ENCODE assay signal across 32 cellular contexts in genomic region chr1:152951711-152952110, GRCh38. TPM values are rescaled to one million over a fixed set of nuclear protein-coding genes. Genes with fewer than 3 reads are reported as not detected.
"Had no signal": no experiment of that assay in that cellular context is flagged by ENCODE, and none has a peak within 500 bp of the region (broad histone marks: within the 10 kb centered on the region; RNA-seq: fewer than 3 reads in every experiment).

No MANE protein-coding gene starts in this region.

- H3K9me3 ChIP-seq: stomach, suprapubic skin, testis, thoracic aorta, thyroid gland, tibial artery, transverse colon, upper lobe of left lung, upper lobe of right lung, uterus had no signal

- FAIRE-seq: urothelium cell line had no signal

- ATAC-seq: stimulated activated effector memory CD8-positive, alpha-beta T cell treated with anti-CD3 and anti-CD28 coated beads, Interleukin-12 subunit alpha, Interleukin-12 subunit beta, amount 100 ng/mL, for 72 hours; stimulated activated memory B cell treated with anti-CD40 and anti-IgM and Interleukin-4, amounts not matched to agents 10 μg/mL and 1 μg/mL and 100 μg/mL, for 72 hours; stimulated activated naive B cell treated with anti-CD40 and anti-IgM and Interleukin-4, amounts not matched to agents 10 μg/mL and 1 μg/mL and 100 μg/mL, for 72 hours; stimulated activated naive CD8-positive, alpha-beta T cell treated with anti-CD3 and anti-CD28 coated beads, Interleukin-15, amount 100 ng/mL, for 72 hours; stimulated activated naive CD8-positive, alpha-beta T cell treated with anti-CD3 and anti-CD28 coated beads, Interleukin-15, Interleukin-2, amounts not matched to agents 100 U/mL and 50 U/mL, for 24 hours; upper lobe of right lung had no signal

- H3K27ac ChIP-seq: stomach, suprapubic skin, testis, thoracic aorta, thyroid gland, tibial artery, tibial nerve, transverse colon, upper lobe of left lung, upper lobe of right lung, uterus had no signal

- H3K9me3 Mint-ChIP-seq: stimulated activated effector memory CD8-positive, alpha-beta T cell treated with anti-CD3 and anti-CD28 coated beads, Interleukin-12 subunit alpha, Interleukin-12 subunit beta, amount 100 ng/mL, for 72 hours; stimulated activated memory B cell treated with anti-CD40 and anti-IgM and Interleukin-4, amounts not matched to agents 10 μg/mL and 1 μg/mL and 100 μg/mL, for 72 hours; stimulated activated naive B cell treated with anti-CD40 and anti-IgM and Interleukin-4, amounts not matched to agents 10 μg/mL and 1 μg/mL and 100 μg/mL, for 72 hours; stimulated activated naive CD8-positive, alpha-beta T cell treated with anti-CD3 and anti-CD28 coated beads, Interleukin-15, amount 100 ng/mL, for 72 hours; stimulated activated naive CD8-positive, alpha-beta T cell treated with anti-CD3 and anti-CD28 coated beads, Interleukin-15, Interleukin-2, amounts not matched to agents 100 ng/mL and 50 ng/mL, for 24 hours had no signal

- H3K4me1 Mint-ChIP-seq: stimulated activated effector memory CD8-positive, alpha-beta T cell treated with anti-CD3 and anti-CD28 coated beads, Interleukin-12 subunit alpha, Interleukin-12 subunit beta, amount 100 ng/mL, for 72 hours; stimulated activated memory B cell treated with anti-CD40 and anti-IgM and Interleukin-4, amounts not matched to agents 10 μg/mL and 1 μg/mL and 100 μg/mL, for 72 hours; stimulated activated naive B cell treated with anti-CD40 and anti-IgM and Interleukin-4, amounts not matched to agents 10 μg/mL and 1 μg/mL and 100 μg/mL, for 72 hours; stimulated activated naive CD8-positive, alpha-beta T cell treated with anti-CD3 and anti-CD28 coated beads, Interleukin-15, amount 100 ng/mL, for 72 hours had no signal

- H3K36me3 Mint-ChIP-seq: stimulated activated effector memory CD8-positive, alpha-beta T cell treated with anti-CD3 and anti-CD28 coated beads, Interleukin-12 subunit alpha, Interleukin-12 subunit beta, amount 100 ng/mL, for 72 hours; stimulated activated memory B cell treated with anti-CD40 and anti-IgM and Interleukin-4, amounts not matched to agents 10 μg/mL and 1 μg/mL and 100 μg/mL, for 72 hours; stimulated activated naive B cell treated with anti-CD40 and anti-IgM and Interleukin-4, amounts not matched to agents 10 μg/mL and 1 μg/mL and 100 μg/mL, for 72 hours had no signal

- H3K36me3 ChIP-seq: stomach, suprapubic skin, thoracic aorta, thyroid gland, tibial artery, tibial nerve, transverse colon, upper lobe of left lung, upper lobe of right lung, uterus had no signal

- DNase-seq: stimulated activated CD4-positive, alpha-beta T cell treated with anti-CD3 and anti-CD28 coated beads, Interleukin-2, amount 100 ng/mL, for 24 hours; stimulated activated CD4-positive, alpha-beta T cell treated with anti-CD3 and anti-CD28 coated beads, Interleukin-2, amount 100 ng/mL, for 48 hours; stimulated activated CD4-positive, alpha-beta T cell treated with anti-CD3 and anti-CD28 coated beads, Interleukin-4, amount 100 ng/mL, for 1 hour; stimulated activated CD4-positive, alpha-beta T cell treated with anti-CD3 and anti-CD28 coated beads, Interleukin-4, amount 100 ng/mL, for 24 hours; stimulated activated CD4-positive, alpha-beta T cell treated with anti-CD3 and anti-CD28 coated beads, Interleukin-4, amount 100 ng/mL, for 4 hours; stimulated activated CD8-positive, alpha-beta memory T cell treated with anti-CD3 and anti-CD28 coated beads, Interleukin-4, amount 100 ng/mL, for 48 hours; stimulated activated naive B cell treated with anti-CD40 and anti-IgM and Interleukin-4, amounts not matched to agents 10 μg/mL and 1 μg/mL and 100 μg/mL, for 72 hours; stimulated activated naive CD4-positive, alpha-beta T cell; stimulated activated naive CD4-positive, alpha-beta T cell treated with Interleukin-2 at 50 U/mL for 16 hours; stimulated activated naive CD8-positive, alpha-beta T cell treated with anti-CD3 and anti-CD28 coated beads, Interleukin-15, amount 100 ng/mL, for 72 hours; stimulated activated naive CD8-positive, alpha-beta T cell treated with anti-CD3 and anti-CD28 coated beads, Interleukin-15, Interleukin-2, amounts not matched to agents 100 U/mL and 50 U/mL, for 24 hours; stomach; substantia nigra; testis; thyroid gland; tibial artery; transverse colon; trophoblast cell; upper lobe of left lung; upper lobe of right lung; uterus had no signal

- H3K4me3 Mint-ChIP-seq: stimulated activated effector memory CD8-positive, alpha-beta T cell treated with anti-CD3 and anti-CD28 coated beads, Interleukin-12 subunit alpha, Interleukin-12 subunit beta, amount 100 ng/mL, for 72 hours; stimulated activated memory B cell treated with anti-CD40 and anti-IgM and Interleukin-4, amounts not matched to agents 10 μg/mL and 1 μg/mL and 100 μg/mL, for 72 hours; stimulated activated naive B cell treated with anti-CD40 and anti-IgM and Interleukin-4, amounts not matched to agents 10 μg/mL and 1 μg/mL and 100 μg/mL, for 72 hours; stimulated activated naive CD8-positive, alpha-beta T cell treated with anti-CD3 and anti-CD28 coated beads, Interleukin-15, amount 100 ng/mL, for 72 hours; stimulated activated naive CD8-positive, alpha-beta T cell treated with anti-CD3 and anti-CD28 coated beads, Interleukin-15, Interleukin-2, amounts not matched to agents 100 ng/mL and 50 ng/mL, for 24 hours had no signal

- H3K4me1 ChIP-seq: stomach, testis, thyroid gland, tibial artery, tibial nerve, transverse colon, upper lobe of left lung, upper lobe of right lung, uterus had no signal

- H3K27me3 Mint-ChIP-seq: stimulated activated memory B cell treated with anti-CD40 and anti-IgM and Interleukin-4, amounts not matched to agents 10 μg/mL and 1 μg/mL and 100 μg/mL, for 72 hours had no signal

- H3K4me3 ChIP-seq: stomach, suprapubic skin, testis, thoracic aorta, thyroid gland, tibial artery, tibial nerve, transverse colon, upper lobe of left lung, upper lobe of right lung, uterus had no signal

- H3K27me3 ChIP-seq: testis, thyroid gland, tibial artery, tibial nerve, transverse colon, upper lobe of left lung, upper lobe of right lung, uterus had no signal

- H3K27ac Mint-ChIP-seq: stimulated activated effector memory CD8-positive, alpha-beta T cell treated with anti-CD3 and anti-CD28 coated beads, Interleukin-12 subunit alpha, Interleukin-12 subunit beta, amount 100 ng/mL, for 72 hours; stimulated activated memory B cell treated with anti-CD40 and anti-IgM and Interleukin-4, amounts not matched to agents 10 μg/mL and 1 μg/mL and 100 μg/mL, for 72 hours; stimulated activated naive B cell treated with anti-CD40 and anti-IgM and Interleukin-4, amounts not matched to agents 10 μg/mL and 1 μg/mL and 100 μg/mL, for 72 hours; stimulated activated naive CD8-positive, alpha-beta T cell treated with anti-CD3 and anti-CD28 coated beads, Interleukin-15, amount 100 ng/mL, for 72 hours; stimulated activated naive CD8-positive, alpha-beta T cell treated with anti-CD3 and anti-CD28 coated beads, Interleukin-15, Interleukin-2, amounts not matched to agents 100 ng/mL and 50 ng/mL, for 24 hours had no signal

RNA-seq across cellular contexts. Expression of gene SPRR5, which starts 4.7 kb away (rescaled TPM):
- total RNA-seq: stomach, subcutaneous adipose tissue, temporal lobe, testis, thoracic aorta, thyroid gland, tibial nerve, transverse colon, upper lobe of left lung, upper lobe of right lung, ureter, urinary bladder, uterus had no signal
- polyA plus RNA-seq: urinary bladder had no signal

RNA-seq across cellular contexts. Expression of gene SPRR4, which starts 18.7 kb away (rescaled TPM):
- total RNA-seq: stomach, subcutaneous adipose tissue, temporal lobe, thoracic aorta, thyroid gland, tibial nerve, transverse colon, upper lobe of left lung, upper lobe of right lung, ureter, urinary bladder, uterus had no signal
- polyA plus RNA-seq: stomach, urinary bladder had no signal

RNA-seq across cellular contexts. Expression of gene SPRR1A, which starts 32.2 kb away (rescaled TPM):
- total RNA-seq: stomach, subcutaneous adipose tissue, temporal lobe, testis, thoracic aorta, thyroid gland, tibial nerve, transverse colon, upper lobe of left lung, upper lobe of right lung, urinary bladder, uterus had no signal
- polyA plus RNA-seq: urinary bladder had no signal

RNA-seq across cellular contexts. Expression of gene IVL, which starts 43.4 kb away (rescaled TPM):
- total RNA-seq: stomach, subcutaneous adipose tissue, testis, thyroid gland, tibial nerve, transverse colon, upper lobe of right lung, uterus had no signal

RNA-seq across cellular contexts. Expression of gene SPRR3, which starts 49.8 kb away (rescaled TPM):
- total RNA-seq: subcutaneous adipose tissue, suprapubic skin, temporal lobe, testis, thoracic aorta, thyroid gland, tibial nerve, transverse colon, upper lobe of left lung, upper lobe of right lung had no signal
